ENCODE assay signal across 1 cellular context in the genomic region with DNA sequence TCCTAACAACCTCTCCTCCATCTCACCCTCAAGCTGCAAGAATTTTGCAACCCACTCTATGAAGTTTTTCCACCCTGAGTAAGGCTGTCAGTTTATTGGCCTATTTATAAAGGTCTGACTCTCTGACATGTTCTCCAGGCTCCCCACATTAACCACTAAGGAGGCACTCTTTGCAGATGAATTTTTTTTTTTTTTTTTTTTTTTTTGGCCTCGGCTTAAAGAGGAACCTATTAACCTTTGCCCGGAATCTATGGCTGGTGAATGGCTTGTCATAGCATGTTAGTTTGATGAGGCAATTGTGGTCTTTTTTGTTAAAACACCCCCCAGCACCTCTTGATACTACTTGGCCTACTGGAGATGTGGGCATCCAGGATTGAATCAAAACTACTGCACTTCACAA.
TF ChIP-seq lines count a peak whose summit lies in the region.

No MANE protein-coding gene starts in this region.

TF ChIP-seq in GM23338, 12 proteins besides CTCF, POLR2A, EP300 and RAD21:
- TF ChIP-seq, protein P1, sequence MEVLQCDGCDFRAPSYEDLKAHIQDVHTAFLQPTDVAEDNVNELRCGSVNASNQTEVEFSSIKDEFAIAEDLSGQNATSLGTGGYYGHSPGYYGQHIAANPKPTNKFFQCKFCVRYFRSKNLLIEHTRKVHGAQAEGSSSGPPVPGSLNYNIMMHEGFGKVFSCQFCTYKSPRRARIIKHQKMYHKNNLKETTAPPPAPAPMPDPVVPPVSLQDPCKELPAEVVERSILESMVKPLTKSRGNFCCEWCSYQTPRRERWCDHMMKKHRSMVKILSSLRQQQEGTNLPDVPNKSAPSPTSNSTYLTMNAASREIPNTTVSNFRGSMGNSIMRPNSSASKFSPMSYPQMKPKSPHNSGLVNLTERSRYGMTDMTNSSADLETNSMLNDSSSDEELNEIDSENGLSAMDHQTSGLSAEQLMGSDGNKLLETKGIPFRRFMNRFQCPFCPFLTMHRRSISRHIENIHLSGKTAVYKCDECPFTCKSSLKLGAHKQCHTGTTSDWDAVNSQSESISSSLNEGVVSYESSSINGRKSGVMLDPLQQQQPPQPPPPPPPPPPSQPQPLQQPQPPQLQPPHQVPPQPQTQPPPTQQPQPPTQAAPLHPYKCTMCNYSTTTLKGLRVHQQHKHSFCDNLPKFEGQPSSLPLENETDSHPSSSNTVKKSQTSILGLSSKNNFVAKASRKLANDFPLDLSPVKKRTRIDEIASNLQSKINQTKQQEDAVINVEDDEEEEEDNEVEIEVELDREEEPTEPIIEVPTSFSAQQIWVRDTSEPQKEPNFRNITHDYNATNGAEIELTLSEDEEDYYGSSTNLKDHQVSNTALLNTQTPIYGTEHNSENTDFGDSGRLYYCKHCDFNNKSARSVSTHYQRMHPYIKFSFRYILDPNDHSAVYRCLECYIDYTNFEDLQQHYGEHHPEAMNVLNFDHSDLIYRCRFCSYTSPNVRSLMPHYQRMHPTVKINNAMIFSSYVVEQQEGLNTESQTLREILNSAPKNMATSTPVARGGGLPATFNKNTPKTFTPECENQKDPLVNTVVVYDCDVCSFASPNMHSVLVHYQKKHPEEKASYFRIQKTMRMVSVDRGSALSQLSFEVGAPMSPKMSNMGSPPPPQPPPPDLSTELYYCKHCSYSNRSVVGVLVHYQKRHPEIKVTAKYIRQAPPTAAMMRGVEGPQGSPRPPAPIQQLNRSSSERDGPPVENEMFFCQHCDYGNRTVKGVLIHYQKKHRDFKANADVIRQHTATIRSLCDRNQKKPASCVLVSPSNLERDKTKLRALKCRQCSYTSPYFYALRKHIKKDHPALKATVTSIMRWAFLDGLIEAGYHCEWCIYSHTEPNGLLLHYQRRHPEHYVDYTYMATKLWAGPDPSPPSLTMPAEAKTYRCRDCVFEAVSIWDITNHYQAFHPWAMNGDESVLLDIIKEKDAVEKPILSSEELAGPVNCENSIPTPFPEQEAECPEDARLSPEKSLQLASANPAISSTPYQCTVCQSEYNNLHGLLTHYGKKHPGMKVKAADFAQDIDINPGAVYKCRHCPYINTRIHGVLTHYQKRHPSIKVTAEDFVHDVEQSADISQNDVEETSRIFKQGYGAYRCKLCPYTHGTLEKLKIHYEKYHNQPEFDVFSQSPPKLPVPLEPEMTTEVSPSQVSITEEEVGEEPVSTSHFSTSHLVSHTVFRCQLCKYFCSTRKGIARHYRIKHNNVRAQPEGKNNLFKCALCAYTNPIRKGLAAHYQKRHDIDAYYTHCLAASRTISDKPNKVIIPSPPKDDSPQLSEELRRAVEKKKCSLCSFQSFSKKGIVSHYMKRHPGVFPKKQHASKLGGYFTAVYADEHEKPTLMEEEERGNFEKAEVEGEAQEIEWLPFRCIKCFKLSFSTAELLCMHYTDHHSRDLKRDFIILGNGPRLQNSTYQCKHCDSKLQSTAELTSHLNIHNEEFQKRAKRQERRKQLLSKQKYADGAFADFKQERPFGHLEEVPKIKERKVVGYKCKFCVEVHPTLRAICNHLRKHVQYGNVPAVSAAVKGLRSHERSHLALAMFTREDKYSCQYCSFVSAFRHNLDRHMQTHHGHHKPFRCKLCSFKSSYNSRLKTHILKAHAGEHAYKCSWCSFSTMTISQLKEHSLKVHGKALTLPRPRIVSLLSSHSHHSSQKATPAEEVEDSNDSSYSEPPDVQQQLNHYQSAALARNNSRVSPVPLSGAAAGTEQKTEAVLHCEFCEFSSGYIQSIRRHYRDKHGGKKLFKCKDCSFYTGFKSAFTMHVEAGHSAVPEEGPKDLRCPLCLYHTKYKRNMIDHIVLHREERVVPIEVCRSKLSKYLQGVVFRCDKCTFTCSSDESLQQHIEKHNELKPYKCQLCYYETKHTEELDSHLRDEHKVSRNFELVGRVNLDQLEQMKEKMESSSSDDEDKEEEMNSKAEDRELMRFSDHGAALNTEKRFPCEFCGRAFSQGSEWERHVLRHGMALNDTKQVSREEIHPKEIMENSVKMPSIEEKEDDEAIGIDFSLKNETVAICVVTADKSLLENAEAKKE (CRISPR knock-in tag; IDR thresholded peaks at IDR 0.05), result no peak
- TF ChIP-seq NANOG (IDR thresholded peaks at IDR 0.05; ENCODE audit: borderline replicate concordance) (no peak), STAT1 (IDR thresholded peaks at IDR 0.05; ENCODE audit: unreplicated experiment) (no peak), ZNF114 (CRISPR knock-in tag; IDR thresholded peaks at IDR 0.05) (no peak), POLR2AphosphoS5 (IDR thresholded peaks at IDR 0.05; ENCODE audit: low read depth) (no peak), EZH2phosphoT487 (IDR thresholded peaks at IDR 0.05; ENCODE audit: unreplicated experiment) (no peak), EZH2 (IDR thresholded peaks at IDR 0.05; ENCODE audit: low read depth, unreplicated experiment) (no peak), JUNB (IDR thresholded peaks at IDR 0.05; ENCODE audit: unreplicated experiment) (no peak), CREB1 (CRISPR knock-in tag; IDR thresholded peaks at IDR 0.05; ENCODE audit: low read depth) (no peak), ZNF331 (CRISPR knock-in tag; IDR thresholded peaks at IDR 0.05; ENCODE audit: low read depth) (no peak)
- TF ChIP-seq, protein P2, sequence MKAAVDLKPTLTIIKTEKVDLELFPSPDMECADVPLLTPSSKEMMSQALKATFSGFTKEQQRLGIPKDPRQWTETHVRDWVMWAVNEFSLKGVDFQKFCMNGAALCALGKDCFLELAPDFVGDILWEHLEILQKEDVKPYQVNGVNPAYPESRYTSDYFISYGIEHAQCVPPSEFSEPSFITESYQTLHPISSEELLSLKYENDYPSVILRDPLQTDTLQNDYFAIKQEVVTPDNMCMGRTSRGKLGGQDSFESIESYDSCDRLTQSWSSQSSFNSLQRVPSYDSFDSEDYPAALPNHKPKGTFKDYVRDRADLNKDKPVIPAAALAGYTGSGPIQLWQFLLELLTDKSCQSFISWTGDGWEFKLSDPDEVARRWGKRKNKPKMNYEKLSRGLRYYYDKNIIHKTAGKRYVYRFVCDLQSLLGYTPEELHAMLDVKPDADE (IDR thresholded peaks at IDR 0.05), result no peak
- TF ChIP-seq, protein P3, sequence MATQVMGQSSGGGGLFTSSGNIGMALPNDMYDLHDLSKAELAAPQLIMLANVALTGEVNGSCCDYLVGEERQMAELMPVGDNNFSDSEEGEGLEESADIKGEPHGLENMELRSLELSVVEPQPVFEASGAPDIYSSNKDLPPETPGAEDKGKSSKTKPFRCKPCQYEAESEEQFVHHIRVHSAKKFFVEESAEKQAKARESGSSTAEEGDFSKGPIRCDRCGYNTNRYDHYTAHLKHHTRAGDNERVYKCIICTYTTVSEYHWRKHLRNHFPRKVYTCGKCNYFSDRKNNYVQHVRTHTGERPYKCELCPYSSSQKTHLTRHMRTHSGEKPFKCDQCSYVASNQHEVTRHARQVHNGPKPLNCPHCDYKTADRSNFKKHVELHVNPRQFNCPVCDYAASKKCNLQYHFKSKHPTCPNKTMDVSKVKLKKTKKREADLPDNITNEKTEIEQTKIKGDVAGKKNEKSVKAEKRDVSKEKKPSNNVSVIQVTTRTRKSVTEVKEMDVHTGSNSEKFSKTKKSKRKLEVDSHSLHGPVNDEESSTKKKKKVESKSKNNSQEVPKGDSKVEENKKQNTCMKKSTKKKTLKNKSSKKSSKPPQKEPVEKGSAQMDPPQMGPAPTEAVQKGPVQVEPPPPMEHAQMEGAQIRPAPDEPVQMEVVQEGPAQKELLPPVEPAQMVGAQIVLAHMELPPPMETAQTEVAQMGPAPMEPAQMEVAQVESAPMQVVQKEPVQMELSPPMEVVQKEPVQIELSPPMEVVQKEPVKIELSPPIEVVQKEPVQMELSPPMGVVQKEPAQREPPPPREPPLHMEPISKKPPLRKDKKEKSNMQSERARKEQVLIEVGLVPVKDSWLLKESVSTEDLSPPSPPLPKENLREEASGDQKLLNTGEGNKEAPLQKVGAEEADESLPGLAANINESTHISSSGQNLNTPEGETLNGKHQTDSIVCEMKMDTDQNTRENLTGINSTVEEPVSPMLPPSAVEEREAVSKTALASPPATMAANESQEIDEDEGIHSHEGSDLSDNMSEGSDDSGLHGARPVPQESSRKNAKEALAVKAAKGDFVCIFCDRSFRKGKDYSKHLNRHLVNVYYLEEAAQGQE (IDR thresholded peaks at IDR 0.05; ENCODE audit: unreplicated experiment), result no peak
TF ChIP-seq in GM23338: peak in this region for 0.
